In the genomic region with DNA sequence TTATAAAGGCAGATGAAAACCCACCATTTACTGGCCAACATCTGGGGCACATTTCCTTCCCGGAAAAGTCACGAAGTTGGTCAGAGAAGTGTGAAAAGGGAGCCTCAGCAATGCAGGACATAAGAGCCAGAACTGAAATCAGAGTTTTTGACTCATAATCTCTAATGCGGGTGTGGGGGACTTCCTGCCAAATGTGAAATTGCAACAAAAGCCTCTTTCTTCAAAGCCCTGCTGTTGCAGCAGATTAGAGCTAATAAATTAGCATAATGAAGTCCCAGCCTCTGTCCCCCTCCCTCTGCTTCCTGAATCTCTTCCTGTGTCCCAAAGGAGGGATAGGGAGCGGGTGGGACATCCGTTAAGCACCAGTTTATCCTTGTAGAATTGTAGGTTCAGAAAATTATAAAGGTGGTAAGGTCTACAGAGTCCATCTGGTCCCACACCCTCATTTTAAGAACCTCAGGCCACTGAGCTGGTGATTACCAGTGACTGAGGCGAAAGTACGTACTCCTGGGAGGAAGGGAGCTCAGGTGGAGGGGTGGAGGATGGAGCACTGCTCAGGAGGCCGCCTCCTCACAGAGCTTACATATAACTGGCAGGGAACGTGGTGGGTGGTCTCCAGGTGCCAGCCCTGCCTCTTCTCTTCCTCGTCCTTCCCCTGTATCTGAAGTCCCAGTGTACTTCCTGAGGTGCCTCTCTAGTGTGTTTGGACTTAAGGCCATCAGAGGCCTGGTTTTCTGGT, we compare ENCODE assay signal across 1 cellular context.
TF ChIP-seq lines count a peak whose summit lies in the region.

No MANE protein-coding gene starts in this region.

TF ChIP-seq in WTC11, 78 proteins besides CTCF, POLR2A, EP300 and RAD21 (continued from another document):
- TF ChIP-seq SP1 (CRISPR knock-in tag; conservative IDR thresholded peaks at IDR 0.05) (0 out of 2 replicates have a peak, but pooled peaks have one; percentile 7), NFATC4 (CRISPR knock-in tag; IDR thresholded peaks at IDR 0.05) (no peak), ZNF317 (CRISPR knock-in tag; IDR thresholded peaks at IDR 0.05; ENCODE audit: borderline replicate concordance, low read depth) (no peak)
- TF ChIP-seq, protein P1, sequence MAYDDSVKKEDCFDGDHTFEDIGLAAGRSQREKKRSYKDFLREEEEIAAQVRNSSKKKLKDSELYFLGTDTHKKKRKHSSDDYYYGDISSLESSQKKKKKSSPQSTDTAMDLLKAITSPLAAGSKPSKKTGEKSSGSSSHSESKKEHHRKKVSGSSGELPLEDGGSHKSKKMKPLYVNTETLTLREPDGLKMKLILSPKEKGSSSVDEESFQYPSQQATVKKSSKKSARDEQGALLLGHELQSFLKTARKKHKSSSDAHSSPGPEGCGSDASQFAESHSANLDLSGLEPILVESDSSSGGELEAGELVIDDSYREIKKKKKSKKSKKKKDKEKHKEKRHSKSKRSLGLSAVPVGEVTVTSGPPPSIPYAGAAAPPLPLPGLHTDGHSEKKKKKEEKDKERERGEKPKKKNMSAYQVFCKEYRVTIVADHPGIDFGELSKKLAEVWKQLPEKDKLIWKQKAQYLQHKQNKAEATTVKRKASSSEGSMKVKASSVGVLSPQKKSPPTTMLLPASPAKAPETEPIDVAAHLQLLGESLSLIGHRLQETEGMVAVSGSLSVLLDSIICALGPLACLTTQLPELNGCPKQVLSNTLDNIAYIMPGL (CRISPR knock-in tag; IDR thresholded peaks at IDR 0.05): no peak
TF ChIP-seq in WTC11: peak in this region for 2.
